Comparison of ENCODE assay signal across 18 cellular contexts in genomic region chr9:104895572-104895971, GRCh38. TPM values are rescaled to one million over a fixed set of nuclear protein-coding genes. Genes with fewer than 3 reads are reported as not detected.
DNase-seq lines count a peak whose midpoint lies in the region; ATAC-seq, FAIRE-seq and TF ChIP-seq lines count a peak whose summit lies in the region.
"Had no signal": no experiment of that assay in that cellular context is flagged by ENCODE, and none has a peak within 500 bp of the region (broad histone marks: within the 10 kb centered on the region; RNA-seq: fewer than 3 reads in every experiment).

No MANE protein-coding gene starts in this region.

- CTCF ChIA-PET in mammary epithelial cell (lab: Charles Lee; ENCODE audit: low non-redundant PET) = no interaction called here

- dilution Hi-C loops in mammary epithelial cell (cut with HindIII; ENCODE audit: low sequenced_read_pairs) (no loop called here), keratinocyte (cut with MboI; ENCODE audit: extremely low pct_ligation_motif_present, low sequenced_read_pairs) (no loop called here)

- BruUV-seq in mammary epithelial cell (replicated peaks; lab: Mats Ljungman, UMichigan) = no TSS peak

- no peaks in the 10 kb centered on the region for H3K9me3 ChIP-seq in mammary epithelial cell (replicated peaks; ENCODE audit: insufficient read depth, low read length)
- no peaks in the 10 kb centered on the region for H3K9me3 ChIP-seq in keratinocyte (ENCODE audit: control insufficient read depth, low read depth, low read length)
- H3K9me3 ChIP-seq: BLaER1, esophagus muscularis mucosa had no signal

- H3K4me2 ChIP-seq in mammary epithelial cell (ENCODE audit: insufficient read depth, low read depth, low read length) = peak overlapping the region; percentile 68
- H3K4me2 ChIP-seq in keratinocyte (ENCODE audit: control insufficient read depth, extremely low read depth, insufficient read depth, low read depth, low read length) = peak overlapping the region; percentile 70
- H3K4me2 ChIP-seq: BLaER1 had no signal

- H3K36me3 ChIP-seq in mammary epithelial cell (ENCODE audit: insufficient read depth, low read length) (no peaks in the 10 kb centered on the region), keratinocyte (ENCODE audit: control insufficient read depth in 2 of 2, extremely low read depth in 1 of 2, insufficient read depth in 2 of 2, low read length in 2 of 2) (peaks cover 0 to 11% of the 10 kb centered on the region in 2 experiments)

- 27% methylated on average over 6 of the region's 6 CpGs for WGBS in mammary epithelial cell (ENCODE audit: low coverage, missing lambda C conversion rate)

- intact Hi-C loops in mammary epithelial cell (cut with micrococcal nuclease) = no loop called here
- intact Hi-C loops in dorsolateral prefrontal cortex (cut with DNase I) = no loop called here

- no peaks in the 10 kb centered on the region for H4K20me1 ChIP-seq in mammary epithelial cell (ENCODE audit: insufficient read depth, low read length)
- H4K20me1 ChIP-seq in keratinocyte (ENCODE audit: control insufficient read depth, extremely low read depth, insufficient read depth, low read length) = no peaks in the 10 kb centered on the region

- DNase-seq in AG09319 (ENCODE audit: extremely low read depth, low read depth) (peak; percentile 65), HT1080 (ENCODE audit: low read depth) (peak; percentile 65), mammary epithelial cell (peak; percentile 91), keratinocyte (ENCODE audit: low read depth, low spot score) (peak; percentile 70), DMS 273 (lab: John Stamatoyannopoulos, UW; ENCODE audit: unreplicated experiment) (no peak), dorsolateral prefrontal cortex (no peak)
- DNase-seq: activated CD4-positive, alpha-beta memory T cell treated with anti-CD3 and anti-CD28 coated beads, Interleukin-2, amount 10 ng/mL, durations not matched to agents 7 days and 5 days; NCI-H1105 treated with DMSO at 0.1 percent for 48 hours; NCI-H510A treated with DMSO at 0.1 percent for 48 hours; stimulated activated CD4-positive, alpha-beta T cell treated with anti-CD3 and anti-CD28 coated beads, Interleukin-4, amount 100 ng/mL, for 24 hours; stimulated activated naive B cell treated with anti-CD40 and anti-IgM and Interleukin-4, amounts not matched to agents 10 μg/mL and 1 μg/mL and 100 μg/mL, for 72 hours had no signal

- peak; percentile 94 for FAIRE-seq in keratinocyte (lab: Jason Lieb, UNC)
- FAIRE-seq: islet of Langerhans had no signal

- no peaks in the 10 kb centered on the region for H3K9me1 ChIP-seq in keratinocyte (ENCODE audit: control insufficient read depth, extremely low read depth, insufficient read depth, low read length)

- H3K4me1 ChIP-seq in mammary epithelial cell (ENCODE audit: insufficient read depth, low read length) (peaks cover 47% of the 10 kb centered on the region), keratinocyte (ENCODE audit: control insufficient read depth, extremely low read depth, insufficient read depth, low read length) (peaks cover 47% of the 10 kb centered on the region)

- in situ Hi-C loops in mammary epithelial cell (cut with MboI; ENCODE audit: low sequenced_read_pairs in 2 of 2) = loop anchor here in 1 of 2 donors (10.0 kb wide), 1 partner anchor 61 kb away; no protein-coding TSS in a partner anchor

- H3K79me2 ChIP-seq in mammary epithelial cell (ENCODE audit: insufficient read depth, low read length) (peaks cover 24% of the 10 kb centered on the region), keratinocyte (ENCODE audit: control insufficient read depth, insufficient read depth, low read length) (peaks cover 72% of the 10 kb centered on the region)

- TF ChIP-seq CTCF in AG09319 (IDR thresholded peaks at IDR 0.05; ENCODE audit: low read depth, low read length) (no peak), mammary epithelial cell (conservative IDR thresholded peaks at IDR 0.05 in 1 of 2, IDR thresholded peaks at IDR 0.05 in 1 of 2; ENCODE audit: extremely low read depth in 1 of 2, insufficient read depth in 1 of 2, low read depth in 1 of 2, low read length in 2 of 2) (no peak), keratinocyte (optimal IDR thresholded peaks at IDR 0.05 in 1 of 3, IDR thresholded peaks at IDR 0.05 in 1 of 3, conservative IDR thresholded peaks at IDR 0.05 in 1 of 3; ENCODE audit: extremely low read depth in 1 of 3, insufficient read depth in 2 of 3, low read length in 3 of 3) (no peak), dorsolateral prefrontal cortex (IDR thresholded peaks at IDR 0.05 in 54 of 56, conservative IDR thresholded peaks at IDR 0.05 in 2 of 56; ENCODE audit: low read depth in 1 of 56, partially characterized antibody in 56 of 56) (no peak)

- H3K27me3 ChIP-seq in mammary epithelial cell (ENCODE audit: insufficient read depth, low read length) (no peaks in the 10 kb centered on the region), keratinocyte (ENCODE audit: control insufficient read depth, extremely low read depth, insufficient read depth, low read length) (no peaks in the 10 kb centered on the region), dorsolateral prefrontal cortex (no peaks in the 10 kb centered on the region)
- H3K27me3 ChIP-seq: BLaER1, esophagus muscularis mucosa had no signal

- H3K4me3 ChIP-seq in mammary epithelial cell (replicated peaks in 1 of 3; ENCODE audit: insufficient read depth in 1 of 3, low read depth in 2 of 3, low read length in 3 of 3) (no peak overlapping the region), keratinocyte (ENCODE audit: control insufficient read depth in 2 of 3, extremely low read depth in 1 of 3, insufficient read depth in 2 of 3, low read depth in 1 of 3, low read length in 3 of 3) (peak overlapping the region in 2 of 3 experiments; percentile 18 to 21), dorsolateral prefrontal cortex (no peak overlapping the region)
- H3K4me3 ChIP-seq: BLaER1, esophagus muscularis mucosa had no signal

- H2AFZ ChIP-seq in mammary epithelial cell (ENCODE audit: low read depth, low read length) (peak overlapping the region; percentile 42), keratinocyte (ENCODE audit: control insufficient read depth, low read length) (no peak overlapping the region)

- H3K9ac ChIP-seq in mammary epithelial cell (ENCODE audit: insufficient read depth, low read length) = no peak overlapping the region
- H3K9ac ChIP-seq in keratinocyte (ENCODE audit: control insufficient read depth, extremely low read depth, insufficient read depth, low read length) = peak overlapping the region; percentile 43
- H3K9ac ChIP-seq: BLaER1 had no signal

- ATAC-seq in GM19397 (IDR thresholded peaks at IDR 0.05; ENCODE audit: unreplicated experiment) (no peak), HG02759 (IDR thresholded peaks at IDR 0.05; ENCODE audit: unreplicated experiment) (no peak)
- ATAC-seq: HCT116; Panc1; stimulated activated naive B cell treated with anti-CD40 and anti-IgM and Interleukin-4, amounts not matched to agents 10 μg/mL and 1 μg/mL and 100 μg/mL, for 72 hours had no signal

- H3K27ac ChIP-seq in mammary epithelial cell (ENCODE audit: insufficient read depth, low read depth, low read length) (peak overlapping the region; percentile 46), keratinocyte (ENCODE audit: control insufficient read depth, insufficient read depth, low read length) (peak overlapping the region; percentile 76), dorsolateral prefrontal cortex (no peak overlapping the region)
- H3K27ac ChIP-seq: BLaER1, esophagus muscularis mucosa had no signal

RNA-seq across cellular contexts. Expression of gene ABCA1, which starts 32.4 kb away (rescaled TPM):
- 6.3 and 6.4 TPM in 2 replicates for total RNA-seq in HT1080 (2014; rRNA removed; shearing (Covaris generic))
- 4.3 and 5.2 TPM in 2 replicates for polyA plus RNA-seq in HT1080 (2015; cell fraction: cytosol; rRNA removed)
- 24.6 and 25.1 TPM in 2 replicates for polyA plus RNA-seq in HT1080 (2015; cell fraction: nucleus; rRNA removed)
- total RNA-seq in mammary epithelial cell (10 to 100 TPM; 22.5 to 48.2 TPM), dorsolateral prefrontal cortex (10 to 100 TPM in 113 of 120 experiments, 1 to 10 TPM in 7; 7.9 to 53.6 (median 16.8) TPM)
- polyA plus RNA-seq in mammary epithelial cell (5.7 TPM), keratinocyte (20.8 to 35.9 TPM (median 23.0 TPM) in 3 replicates)
- polyA minus RNA-seq in mammary epithelial cell (31.9 TPM), keratinocyte (262 to 318 TPM (median 305 TPM) in 3 replicates)
- 2.5 TPM for polyA plus RNA-seq in keratinocyte (2011; ENCODE audit: low read depth)
- 4.2 and 6.8 TPM in 2 replicates for polyA plus RNA-seq in keratinocyte (2011; cell fraction: cytosol; rRNA removed)
- polyA plus RNA-seq in keratinocyte (2011; cell fraction: nucleus; rRNA removed) = 45.6 and 53.6 TPM in 2 replicates
- polyA plus RNA-seq in keratinocyte (2012; ENCODE audit: low replicate concordance) = 4.2 and 27.7 TPM in 2 replicates
- 47.2 TPM for polyA minus RNA-seq in keratinocyte (2011; cell fraction: cytosol; rRNA and poly(A)+ RNA removed)
- polyA minus RNA-seq in keratinocyte (2011; cell fraction: nucleus; rRNA and poly(A)+ RNA removed) = 243 and 353 TPM in 2 replicates

Comparison
In these comparisons a context has a peak if more than half of its experiments do, and no peak if none do; other contexts are left out.
1. DNase-seq: peak in AG09319 (single experiment), HT1080 (single experiment), mammary epithelial cell (single experiment) and keratinocyte (single experiment); none in DMS 273 (single experiment) and dorsolateral prefrontal cortex (0 of 10).
2. H3K27ac ChIP-seq: peak in mammary epithelial cell (single experiment) and keratinocyte (single experiment); none in dorsolateral prefrontal cortex (0 of 59).
3. H3K4me3 ChIP-seq: peak in keratinocyte (2 of 3); none in mammary epithelial cell (0 of 3) and dorsolateral prefrontal cortex (0 of 59).